Comparison of ENCODE assay signal across 12 cellular contexts in genomic region chr3:136929984-136930671, GRCh38. TPM values are rescaled to one million over a fixed set of nuclear protein-coding genes. Genes with fewer than 3 reads are reported as not detected.
DNase-seq lines count a peak whose midpoint lies in the region; ATAC-seq, FAIRE-seq and TF ChIP-seq lines count a peak whose summit lies in the region.
"Had no signal": no experiment of that assay in that cellular context is flagged by ENCODE, and none has a peak within 500 bp of the region (broad histone marks: within the 10 kb centered on the region; RNA-seq: fewer than 3 reads in every experiment).

No MANE protein-coding gene starts in this region.

- no peak overlapping the region for H3K4me3 Mint-ChIP-seq in chondrocyte (ENCODE audit: unreplicated experiment)
- H3K4me3 Mint-ChIP-seq in activated naive CD8-positive, alpha-beta T cell treated with anti-CD3 and anti-CD28 coated beads for 36 hours: no peak overlapping the region

- peaks cover 4% of the 10 kb centered on the region for H3K36me3 Mint-ChIP-seq in chondrocyte (ENCODE audit: low read depth)
- H3K36me3 Mint-ChIP-seq in activated naive CD8-positive, alpha-beta T cell treated with anti-CD3 and anti-CD28 coated beads for 36 hours: peaks cover 44% of the 10 kb centered on the region

- CTCF ChIA-PET in HCT116 (lab: Charles Lee): no interaction called here

- H4K20me1 ChIP-seq in HCT116 (ENCODE audit: insufficient read depth) (no peaks in the 10 kb centered on the region), keratinocyte (ENCODE audit: control insufficient read depth, extremely low read depth, insufficient read depth, low read length) (no peaks in the 10 kb centered on the region)

- H3K4me2 ChIP-seq in HCT116 (ENCODE audit: low read length): no peak overlapping the region
- peak overlapping the region; percentile 51 for H3K4me2 ChIP-seq in keratinocyte (ENCODE audit: control insufficient read depth, extremely low read depth, insufficient read depth, low read depth, low read length)
- H3K4me2 ChIP-seq: PC-9 had no signal

- no peaks in the 10 kb centered on the region for H3K27me3 Mint-ChIP-seq in chondrocyte (ENCODE audit: low read depth)
- H3K27me3 Mint-ChIP-seq in activated naive CD8-positive, alpha-beta T cell treated with anti-CD3 and anti-CD28 coated beads for 36 hours: no peaks in the 10 kb centered on the region

- TF ChIP-seq POLR2A in HCT116 (IDR thresholded peaks at IDR 0.05; ENCODE audit: borderline replicate concordance, extremely low read depth, insufficient read depth, insufficient read length): no peak

- H3K79me2 ChIP-seq in HCT116 (ENCODE audit: insufficient read depth, low read length) (peaks cover 29% of the 10 kb centered on the region), keratinocyte (ENCODE audit: control insufficient read depth, insufficient read depth, low read length) (peaks cover 22% of the 10 kb centered on the region)

- H3K9me3 ChIP-seq in HCT116 (ENCODE audit: control insufficient read depth in 1 of 2, insufficient read depth in 1 of 2, low read depth in 1 of 2, low read length in 2 of 2) (no peaks in the 10 kb centered on the region), keratinocyte (ENCODE audit: control insufficient read depth, low read depth, low read length) (no peaks in the 10 kb centered on the region)

- DNase-seq in HCT116 (ENCODE audit: low read depth, low spot score) (no peak), chondrocyte (ENCODE audit: low spot score) (no peak), keratinocyte (ENCODE audit: low read depth, low spot score) (no peak), NCI-H345 (lab: John Stamatoyannopoulos, UW) (no peak), NCI-H82 treated with DMSO at 0.1 percent for 48 hours (lab: John Stamatoyannopoulos, UW; ENCODE audit: unreplicated experiment) (no peak), NCI-H748 treated with DMSO at 0.1 percent for 48 hours (lab: John Stamatoyannopoulos, UW) (no peak)
- no peak for DNase-seq in activated naive CD8-positive, alpha-beta T cell treated with anti-CD3 and anti-CD28 coated beads for 36 hours
- DNase-seq: activated CD8-positive, alpha-beta memory T cell treated with anti-CD3 and anti-CD28 coated beads, Interleukin-2, amount 50 U/mL, for 4 hours; DMS79; PC-9; stimulated activated CD4-positive, alpha-beta T cell treated with anti-CD3 and anti-CD28 coated beads, Interleukin-15, amount 100 ng/mL, for 24 hours had no signal

- no TSS peak for BruUV-seq in HCT116 (replicated peaks; lab: Mats Ljungman, UMichigan)

- peak; percentile 57 for FAIRE-seq in keratinocyte (lab: Jason Lieb, UNC)

- H3K9me2 ChIP-seq in HCT116 (ENCODE audit: insufficient read depth): no peaks in the 10 kb centered on the region

- no peak overlapping the region for H3K9ac ChIP-seq in HCT116 (ENCODE audit: low read length)
- H3K9ac ChIP-seq in keratinocyte (ENCODE audit: control insufficient read depth, extremely low read depth, insufficient read depth, low read length): peak overlapping the region; percentile 50

- no peak for ATAC-seq in HCT116

- H3K27ac ChIP-seq in HCT116 (ENCODE audit: low read depth, low read length): no peak overlapping the region
- H3K27ac ChIP-seq in keratinocyte (ENCODE audit: control insufficient read depth, insufficient read depth, low read length): peak overlapping the region; percentile 72
- H3K27ac ChIP-seq in skin epidermis: peak overlapping the region in 17 of 21 experiments; percentile 1 to 84 (median 62)
- H3K27ac ChIP-seq: PC-9 had no signal

- H3K9me1 ChIP-seq in keratinocyte (ENCODE audit: control insufficient read depth, extremely low read depth, insufficient read depth, low read length): no peaks in the 10 kb centered on the region

- no peak overlapping the region for H3K4me3 ChIP-seq in HCT116 (replicated peaks in 1 of 2; ENCODE audit: low read depth in 1 of 2, low read length in 2 of 2)
- peak overlapping the region in 2 of 3 experiments; percentile 34 to 38 for H3K4me3 ChIP-seq in keratinocyte (ENCODE audit: control insufficient read depth in 2 of 3, extremely low read depth in 1 of 3, insufficient read depth in 2 of 3, low read depth in 1 of 3, low read length in 3 of 3)
- H3K4me3 ChIP-seq in skin epidermis: peak overlapping the region in 5 of 7 experiments; percentile 5 to 42 (median 21)
- H3K4me3 ChIP-seq: PC-9 had no signal

- peaks cover 0 to 5% of the 10 kb centered on the region in 2 experiments; a peak in 1 of 4 replicates for H3K4me1 ChIP-seq in HCT116 (ENCODE audit: control insufficient read depth in 1 of 2, insufficient read depth in 2 of 2, low read length in 2 of 2)
- peaks cover 24% of the 10 kb centered on the region for H3K4me1 ChIP-seq in keratinocyte (ENCODE audit: control insufficient read depth, extremely low read depth, insufficient read depth, low read length)

- RAD21 ChIA-PET in HCT116 (lab: Charles Lee; ENCODE audit: low non-redundant PET in 1 of 2, low total read pairs in 2 of 2, uncharacterized antibody in 2 of 2, unreplicated experiment in 2 of 2): no interaction called here

- peaks cover 24% of the 10 kb centered on the region for H3K4me1 Mint-ChIP-seq in chondrocyte (ENCODE audit: low read depth)
- peaks cover 55% of the 10 kb centered on the region for H3K4me1 Mint-ChIP-seq in activated naive CD8-positive, alpha-beta T cell treated with anti-CD3 and anti-CD28 coated beads for 36 hours

- POLR2A ChIA-PET in HCT116 (lab: Charles Lee): no interaction called here

- TF ChIP-seq CTCF in HCT116 (IDR thresholded peaks at IDR 0.05 in 2 of 3, conservative IDR thresholded peaks at IDR 0.05 in 1 of 3; ENCODE audit: borderline replicate concordance in 1 of 3, insufficient read depth in 1 of 3, low read depth in 2 of 3, low read length in 2 of 3) (no peak), chondrocyte (IDR thresholded peaks at IDR 0.05) (no peak), keratinocyte (optimal IDR thresholded peaks at IDR 0.05 in 1 of 3, IDR thresholded peaks at IDR 0.05 in 1 of 3, conservative IDR thresholded peaks at IDR 0.05 in 1 of 3; ENCODE audit: extremely low read depth in 1 of 3, insufficient read depth in 2 of 3, low read length in 3 of 3) (no peak)

- H3K36me3 ChIP-seq in HCT116 (ENCODE audit: control insufficient read depth in 1 of 2, insufficient read depth in 2 of 2, low read length in 2 of 2) (peaks cover 0 to 9% of the 10 kb centered on the region in 2 experiments; a peak in 1 of 4 replicates), keratinocyte (ENCODE audit: control insufficient read depth in 2 of 2, extremely low read depth in 1 of 2, insufficient read depth in 2 of 2, low read length in 2 of 2) (no peaks in the 10 kb centered on the region)

- H3K9me3 Mint-ChIP-seq in chondrocyte (ENCODE audit: low read depth): no peaks in the 10 kb centered on the region
- no peaks in the 10 kb centered on the region for H3K9me3 Mint-ChIP-seq in activated naive CD8-positive, alpha-beta T cell treated with anti-CD3 and anti-CD28 coated beads for 36 hours

- dilution Hi-C loops in keratinocyte (cut with MboI; ENCODE audit: extremely low pct_ligation_motif_present, low sequenced_read_pairs): no loop called here

- no peak overlapping the region for H2AFZ ChIP-seq in HCT116 (ENCODE audit: low read depth, low read length, poor library complexity, severe bottlenecking)
- no peak overlapping the region for H2AFZ ChIP-seq in keratinocyte (ENCODE audit: control insufficient read depth, low read length)
- H2AFZ ChIP-seq: PC-9 had no signal

- no peaks in the 10 kb centered on the region for H3K27me3 ChIP-seq in HCT116 (ENCODE audit: insufficient read depth, low read length)
- H3K27me3 ChIP-seq in keratinocyte (ENCODE audit: control insufficient read depth, extremely low read depth, insufficient read depth, low read length): no peaks in the 10 kb centered on the region

- peak overlapping the region; percentile 59 for H3K27ac Mint-ChIP-seq in chondrocyte (ENCODE audit: unreplicated experiment)
- H3K27ac Mint-ChIP-seq in activated naive CD8-positive, alpha-beta T cell treated with anti-CD3 and anti-CD28 coated beads for 36 hours: no peak overlapping the region

- intact Hi-C loops in HCT116 (cut with micrococcal nuclease): no loop called here

- TF ChIP-seq RAD21 in HCT116 (IDR thresholded peaks at IDR 0.05; ENCODE audit: low read depth): no peak

TF ChIP-seq in HCT116, 20 proteins besides CTCF, POLR2A, EP300 and RAD21:
- no peak for TF ChIP-seq CBX3 (IDR thresholded peaks at IDR 0.05; ENCODE audit: low read depth)
- peak; percentile 69; the same call in 1 of the 2 replicates for TF ChIP-seq CEBPB (IDR thresholded peaks at IDR 0.05; ENCODE audit: low read depth)

RNA-seq across cellular contexts. Expression of gene IL20RB, which starts 27.7 kb away (rescaled TPM):
- total RNA-seq in HCT116 (2021; ENCODE audit: unreplicated experiment) (6.1 TPM), chondrocyte (0.92 to 1.2 TPM (median 0.94 TPM) in 3 replicates)
- polyA plus RNA-seq in HCT116 (2012): 14.6 and 15.6 TPM in 2 replicates
- 192 to 319 TPM (median 239 TPM) in 3 replicates for polyA plus RNA-seq in keratinocyte
- polyA plus RNA-seq in keratinocyte (2011; ENCODE audit: low read depth): 184 TPM
- 225 and 262 TPM in 2 replicates for polyA plus RNA-seq in keratinocyte (2011; cell fraction: cytosol; rRNA removed)
- polyA plus RNA-seq in keratinocyte (2011; cell fraction: nucleus; rRNA removed): 370 and 408 TPM in 2 replicates
- polyA plus RNA-seq in keratinocyte (2012; ENCODE audit: low replicate concordance): 146 and 323 TPM in 2 replicates
- polyA minus RNA-seq in keratinocyte: 130 to 258 TPM (median 162 TPM) in 3 replicates
- polyA minus RNA-seq in keratinocyte (2011; cell fraction: cytosol; rRNA and poly(A)+ RNA removed): 91.5 TPM
- 103 and 179 TPM in 2 replicates for polyA minus RNA-seq in keratinocyte (2011; cell fraction: nucleus; rRNA and poly(A)+ RNA removed)
- 1 to 10 TPM; 1.1 to 2.0 TPM for total RNA-seq in activated naive CD8-positive, alpha-beta T cell treated with anti-CD3 and anti-CD28 coated beads for 36 hours

Comparison
In these comparisons a context has a peak if more than half of its experiments do, and no peak if none do; other contexts are left out.
1. H3K4me3 ChIP-seq: peak in keratinocyte (2 of 3) and skin epidermis (5 of 7); none in HCT116 (0 of 2).